9 cellular contexts compared by ENCODE assay signal in genomic region chr17:77312786-77313599, GRCh38.
DNase-seq lines count a peak whose midpoint lies in the region; ATAC-seq and TF ChIP-seq lines count a peak whose summit lies in the region.
"Had no signal": no experiment of that assay in that cellular context is flagged by ENCODE, and none has a peak within 500 bp of the region (broad histone marks: within the 10 kb centered on the region; RNA-seq: fewer than 3 reads in every experiment).

No MANE protein-coding gene starts in this region.

- H3K9me3 ChIP-seq in SJSA1 (replicated peaks) (no peaks in the 10 kb centered on the region), cardiac muscle cell (ENCODE audit: low read depth) (no peaks in the 10 kb centered on the region)

- ATAC-seq in GM18907 (IDR thresholded peaks at IDR 0.05; ENCODE audit: unreplicated experiment): no peak

- no peaks in the 10 kb centered on the region for H3K27me3 Mint-ChIP-seq in progenitor cell of endocrine pancreas

- peaks cover 6% of the 10 kb centered on the region for H3K36me3 Mint-ChIP-seq in progenitor cell of endocrine pancreas (ENCODE audit: insufficient read depth)

- no peak overlapping the region for H3K27ac ChIP-seq in SJSA1
- peak overlapping the region; percentile 20 for H3K27ac ChIP-seq in cardiac muscle cell

- peaks cover 6% of the 10 kb centered on the region for H3K4me1 Mint-ChIP-seq in progenitor cell of endocrine pancreas (ENCODE audit: low read depth)

- H3K9me3 Mint-ChIP-seq in progenitor cell of endocrine pancreas (ENCODE audit: low read depth): no peaks in the 10 kb centered on the region

- H3K27me3 ChIP-seq in SJSA1 (replicated peaks) (no peaks in the 10 kb centered on the region), cardiac muscle cell (no peaks in the 10 kb centered on the region)

- H3K4me3 ChIP-seq in SJSA1: no peak overlapping the region
- no peak overlapping the region for H3K4me3 ChIP-seq in cardiac muscle cell

- DNase-seq in AG20443 (ENCODE audit: low spot score): peak; percentile 83
- DNase-seq in SJSA1 (ENCODE audit: low read depth in 1 of 2, low spot score in 2 of 2): peak; percentile 47 to 63
- peak in 1 of 2 donors; percentile 90 for DNase-seq in cardiac muscle cell (ENCODE audit: low read depth in 1 of 2, low spot score in 1 of 2)
- DNase-seq in progenitor cell of endocrine pancreas (ENCODE audit: low spot score, unreplicated experiment): no peak
- no peak for DNase-seq in DMS79 (lab: John Stamatoyannopoulos, UW)
- no peak for DNase-seq in stimulated activated CD4-positive, alpha-beta T cell treated with anti-CD3 and anti-CD28 coated beads, Interleukin-1b, Interleukin-23, amount 100 ng/mL, for 48 hours
- no peak for DNase-seq in COLO668 (lab: John Stamatoyannopoulos, UW; ENCODE audit: unreplicated experiment)
- DNase-seq: activated gamma-delta T cell had no signal

- H3K27ac Mint-ChIP-seq in progenitor cell of endocrine pancreas: peak overlapping the region; percentile 91

- H3K4me1 ChIP-seq in SJSA1 (replicated peaks) (peaks cover 40% of the 10 kb centered on the region), cardiac muscle cell (ENCODE audit: low read depth) (peaks cover 12% of the 10 kb centered on the region)

- TF ChIP-seq CTCF in cardiac muscle cell (IDR thresholded peaks at IDR 0.05; ENCODE audit: low read depth, low read length) (no peak), progenitor cell of endocrine pancreas (IDR thresholded peaks at IDR 0.05; ENCODE audit: unreplicated experiment) (no peak)

- H3K36me3 ChIP-seq in SJSA1 (no peaks in the 10 kb centered on the region), cardiac muscle cell (no peaks in the 10 kb centered on the region)

- no peak overlapping the region for H3K4me3 Mint-ChIP-seq in progenitor cell of endocrine pancreas (ENCODE audit: low read depth)

Comparison
In these comparisons a context has a peak if more than half of its experiments do, and no peak if none do; other contexts are left out.
1. DNase-seq: peak in AG20443 (single experiment) and SJSA1 (2 of 2); none in progenitor cell of endocrine pancreas (single experiment), DMS79 (single experiment), stimulated activated CD4-positive, alpha-beta T cell treated with anti-CD3 and anti-CD28 coated beads, Interleukin-1b, Interleukin-23, amount 100 ng/mL, for 48 hours (single experiment) and COLO668 (single experiment).